Comparison of ENCODE assay signal across 19 cellular contexts in genomic region chr13:110281736-110282135, GRCh38. TPM values are rescaled to one million over a fixed set of nuclear protein-coding genes. Genes with fewer than 3 reads are reported as not detected.
A peak's percentile ranks its signal among the peaks of the same experiment; 100 is the strongest.
DNase-seq lines count a peak whose midpoint lies in the region; ATAC-seq, FAIRE-seq and TF ChIP-seq lines count a peak whose summit lies in the region.
"Had no signal": no experiment of that assay in that cellular context is flagged by ENCODE, and none has a peak within 500 bp of the region (broad histone marks: within the 10 kb centered on the region; RNA-seq: fewer than 3 reads in every experiment).

No MANE protein-coding gene starts in this region.

- no peak for ATAC-seq in HG03442 (IDR thresholded peaks at IDR 0.05; ENCODE audit: unreplicated experiment)
- no peak for ATAC-seq in activated naive CD8-positive, alpha-beta T cell treated with anti-CD3 and anti-CD28 coated beads, Interleukin-2, amount 50 U/mL, for 24 hours
- ATAC-seq: CD8-positive, alpha-beta T cell; Panc1 had no signal

- TF ChIP-seq POLR2A in H54 (IDR thresholded peaks at IDR 0.05; ENCODE audit: low read depth, low read length) (no peak), stomach (IDR thresholded peaks at IDR 0.05) (no peak)

- FAIRE-seq in H54 (lab: Jason Lieb, UNC) (peak; percentile 72), astrocyte (lab: Jason Lieb, UNC) (no peak), small intestine (lab: Jason Lieb, UNC) (no peak)

- H3K36me3 ChIP-seq in astrocyte (ENCODE audit: insufficient read depth, low read length) (peaks cover 17% of the 10 kb centered on the region), muscle layer of colon (ENCODE audit: insufficient read depth, low read length) (no peaks in the 10 kb centered on the region), stomach (no peaks in the 10 kb centered on the region), small intestine (ENCODE audit: control insufficient read depth in 2 of 2, insufficient read depth in 2 of 2, low read length in 2 of 2) (no peaks in the 10 kb centered on the region)
- H3K36me3 ChIP-seq: BE2C had no signal

- H3K27ac ChIP-seq in astrocyte (ENCODE audit: low read depth, low read length) (no peak overlapping the region), muscle layer of colon (ENCODE audit: low read depth, low read length) (peak overlapping the region; percentile 71), stomach (peak overlapping the region in 4 of 5 donors; percentile 16 to 76 (median 35)), small intestine (ENCODE audit: low read depth in 1 of 2, low read length in 1 of 2) (no peak overlapping the region)

- peaks cover 59% of the 10 kb centered on the region for H3K4me1 Mint-ChIP-seq in astrocyte (ENCODE audit: low read depth, unreplicated experiment)
- peaks cover 3% of the 10 kb centered on the region for H3K4me1 Mint-ChIP-seq in activated naive CD8-positive, alpha-beta T cell treated with anti-CD3 and anti-CD28 coated beads, Interleukin-2, amount 50 U/mL, for 24 hours
- H3K4me1 Mint-ChIP-seq: IgD-negative memory B cell had no signal

- H2AFZ ChIP-seq in astrocyte (ENCODE audit: low read depth, low read length): no peak overlapping the region

- no peak for TF ChIP-seq EP300 in stomach (IDR thresholded peaks at IDR 0.05)

- no peaks in the 10 kb centered on the region for H3K27me3 Mint-ChIP-seq in astrocyte (ENCODE audit: low read depth, unreplicated experiment)
- H3K27me3 Mint-ChIP-seq in activated naive CD8-positive, alpha-beta T cell treated with anti-CD3 and anti-CD28 coated beads, Interleukin-2, amount 50 U/mL, for 24 hours: peaks cover 14% of the 10 kb centered on the region

- no peak overlapping the region for H3K4me2 ChIP-seq in astrocyte (ENCODE audit: low read length)

- H4K20me1 ChIP-seq in astrocyte (ENCODE audit: insufficient read depth, low read length): peaks cover 100% of the 10 kb centered on the region

- H3K4me3 ChIP-seq in astrocyte (ENCODE audit: insufficient read depth, low read depth, low read length) (no peak overlapping the region), muscle layer of colon (ENCODE audit: low read depth in 1 of 2, low read length in 2 of 2) (no peak overlapping the region), stomach (no peak overlapping the region), small intestine (ENCODE audit: low read depth in 1 of 2, low read length in 2 of 2) (no peak overlapping the region)

- H3K9me3 Mint-ChIP-seq in astrocyte (ENCODE audit: unreplicated experiment): no peaks in the 10 kb centered on the region
- H3K9me3 Mint-ChIP-seq in activated naive CD8-positive, alpha-beta T cell treated with anti-CD3 and anti-CD28 coated beads, Interleukin-2, amount 50 U/mL, for 24 hours: no peaks in the 10 kb centered on the region
- H3K9me3 Mint-ChIP-seq: CD8-positive, alpha-beta T cell had no signal

- no peak overlapping the region for H3K4me3 Mint-ChIP-seq in astrocyte (ENCODE audit: unreplicated experiment)
- H3K4me3 Mint-ChIP-seq in activated naive CD8-positive, alpha-beta T cell treated with anti-CD3 and anti-CD28 coated beads, Interleukin-2, amount 50 U/mL, for 24 hours: no peak overlapping the region
- H3K4me3 Mint-ChIP-seq: CD8-positive, alpha-beta T cell; IgD-negative memory B cell had no signal

- H3K36me3 Mint-ChIP-seq in astrocyte (ENCODE audit: low read depth, unreplicated experiment): peaks cover 37% of the 10 kb centered on the region
- H3K36me3 Mint-ChIP-seq in activated naive CD8-positive, alpha-beta T cell treated with anti-CD3 and anti-CD28 coated beads, Interleukin-2, amount 50 U/mL, for 24 hours (ENCODE audit: low read depth): no peaks in the 10 kb centered on the region
- H3K36me3 Mint-ChIP-seq: CD8-positive, alpha-beta T cell; IgD-negative memory B cell had no signal

- H3K27me3 ChIP-seq in astrocyte (ENCODE audit: insufficient read depth, low read length) (no peaks in the 10 kb centered on the region), muscle layer of colon (ENCODE audit: control insufficient read depth in 1 of 2, insufficient read depth in 2 of 2, low read length in 2 of 2) (no peaks in the 10 kb centered on the region), stomach (no peaks in the 10 kb centered on the region), small intestine (ENCODE audit: control insufficient read depth in 2 of 2, insufficient read depth in 2 of 2, low read length in 2 of 2) (no peaks in the 10 kb centered on the region)

- peaks cover 100% of the 10 kb centered on the region for H3K79me2 ChIP-seq in astrocyte (ENCODE audit: insufficient read depth, low read length)

- no peak for DNase-seq in H54 (ENCODE audit: insufficient read length, low spot score)
- no peak for DNase-seq in astrocyte (ENCODE audit: low read depth)
- no peak for DNase-seq in stomach
- no peak for DNase-seq in amygdala (lab: John Stamatoyannopoulos, UW)
- no peak for DNase-seq in small intestine
- no peak for DNase-seq in activated naive CD8-positive, alpha-beta T cell treated with anti-CD3 and anti-CD28 coated beads, Interleukin-2, amount 50 U/mL, for 24 hours
- DNase-seq: BE2C; CD8-positive, alpha-beta T cell; GOT3; NCI-H1417; NCI-H1930; NCI-H2171; NCI-H446 treated with DMSO at 0.1 percent for 48 hours; NCI-H748 treated with DMSO at 0.1 percent for 48 hours; SHP77 treated with DMSO at 0.1 percent for 48 hours had no signal

- no peak for TF ChIP-seq CTCF in astrocyte (IDR thresholded peaks at IDR 0.05; ENCODE audit: insufficient read depth, low read depth, low read length)
- TF ChIP-seq CTCF in stomach (IDR thresholded peaks at IDR 0.05): no peak

- H3K9ac ChIP-seq in astrocyte (ENCODE audit: low read length): no peak overlapping the region
- H3K9ac ChIP-seq in muscle layer of colon (ENCODE audit: low read length): no peak overlapping the region

- H3K4me1 ChIP-seq in astrocyte (ENCODE audit: insufficient read depth, low read length) (peaks cover 38% of the 10 kb centered on the region), muscle layer of colon (ENCODE audit: insufficient read depth, low read length) (peaks cover 97% of the 10 kb centered on the region), stomach (peaks cover 7 to 84% (median 33%) of the 10 kb centered on the region in 4 donors), small intestine (ENCODE audit: control insufficient read depth in 2 of 2, insufficient read depth in 1 of 2, low read depth in 1 of 2, low read length in 1 of 2) (no peaks in the 10 kb centered on the region)
- H3K4me1 ChIP-seq: BE2C had no signal

- H3K9me3 ChIP-seq in astrocyte (ENCODE audit: insufficient read depth, low read depth, low read length) (no peaks in the 10 kb centered on the region), muscle layer of colon (ENCODE audit: low read length) (no peaks in the 10 kb centered on the region), stomach (no peaks in the 10 kb centered on the region), small intestine (ENCODE audit: control insufficient read depth, low read depth) (no peaks in the 10 kb centered on the region)
- H3K9me3 ChIP-seq: BE2C had no signal

- intact Hi-C loops in stomach (cut with DNase I; ENCODE audit: low total_unique reads): no loop called here

- 76 to 91% (median 81%) methylated on average over 5 of the region's 5 CpGs for WGBS in stomach, 5 donors
- WGBS in small intestine, 3 donors: 82 to 83% (median 82%) methylated on average over 5 of the region's 5 CpGs

- peak overlapping the region; percentile 8 for H3K27ac Mint-ChIP-seq in astrocyte (ENCODE audit: unreplicated experiment)
- no peak overlapping the region for H3K27ac Mint-ChIP-seq in activated naive CD8-positive, alpha-beta T cell treated with anti-CD3 and anti-CD28 coated beads, Interleukin-2, amount 50 U/mL, for 24 hours
- H3K27ac Mint-ChIP-seq: CD8-positive, alpha-beta T cell; IgD-negative memory B cell had no signal

RNA-seq across cellular contexts. Expression of gene COL4A1, which starts 25.2 kb away (rescaled TPM):
- total RNA-seq in astrocyte: 2,489 and 3,103 TPM in 2 replicates
- 100 to 1,000 TPM; 132 to 798 (median 175) TPM for total RNA-seq in stomach
- polyA plus RNA-seq in stomach: 10 to 100 TPM; 18.8 to 59.0 (median 30.6) TPM
- 10 to 100 TPM in 1 of 3 donors, 1 to 10 TPM in 2; 3.1 to 58.5 (median 5.9) TPM for polyA plus RNA-seq in small intestine
- total RNA-seq: CD8-positive, alpha-beta T cell had no signal
- polyA plus RNA-seq: IgD-negative memory B cell had no signal

RNA-seq across cellular contexts. Expression of gene COL4A2, which starts 25.3 kb away (rescaled TPM):
- total RNA-seq in astrocyte: 1,414 and 1,647 TPM in 2 replicates
- 100 to 1,000 TPM; 134 to 531 (median 366) TPM for total RNA-seq in stomach
- polyA plus RNA-seq in stomach: 10 to 100 TPM; 24.0 to 96.6 (median 38.4) TPM
- 10 to 100 TPM; 42.3 to 76.7 (median 52.4) TPM for polyA plus RNA-seq in small intestine
- total RNA-seq: CD8-positive, alpha-beta T cell had no signal
- polyA plus RNA-seq: IgD-negative memory B cell had no signal

Comparison
In these comparisons a context has a peak if more than half of its experiments do, and no peak if none do; other contexts are left out.
1. H3K27ac ChIP-seq: peak in muscle layer of colon (single experiment) and stomach (4 of 5); none in astrocyte (single experiment) and small intestine (0 of 2).